In genomic region chr4:145538636-145539035, GRCh38 we compare ENCODE assay signal across 22 cellular contexts. TPM values are rescaled to one million over a fixed set of nuclear protein-coding genes. Genes with fewer than 3 reads are reported as not detected.
"Had no signal": no experiment of that assay in that cellular context is flagged by ENCODE, and none has a peak within 500 bp of the region (broad histone marks: within the 10 kb centered on the region; RNA-seq: fewer than 3 reads in every experiment).

No MANE protein-coding gene starts in this region.

- H3K27me3 Mint-ChIP-seq: type B pancreatic cell had no signal

- H3K27me3 ChIP-seq: body of pancreas, suprapubic skin had no signal

- H3K4me1 Mint-ChIP-seq: activated B cell treated with CpG ODN at 0.5 μM for 24 hours; activated naive CD8-positive, alpha-beta T cell treated with anti-CD3 and anti-CD28 coated beads for 36 hours had no signal

- H3K27ac ChIP-seq: body of pancreas, lower lobe of right lung, prostate gland, suprapubic skin had no signal

- H3K4me3 Mint-ChIP-seq: activated B cell treated with CpG ODN at 0.5 μM for 24 hours; activated CD4-positive, alpha-beta T cell treated with anti-CD3 and anti-CD28 coated beads, Interleukin-2, amount 10 ng/mL, durations not matched to agents 24 days and 14 days; activated CD8-positive, alpha-beta T cell treated with anti-CD3 and anti-CD28 coated beads, Interleukin-2, amount 10 ng/mL, durations not matched to agents 7 days and 5 days; activated naive CD8-positive, alpha-beta T cell treated with anti-CD3 and anti-CD28 coated beads for 36 hours; activated T-cell treated with anti-CD3 and anti-CD28 coated beads, Interleukin-2, amount 50 U/mL, for 72 hours; nephron progenitor cell; type B pancreatic cell had no signal

- H3K27ac Mint-ChIP-seq: activated B cell treated with CpG ODN at 0.5 μM for 24 hours; activated CD4-positive, alpha-beta T cell treated with anti-CD3 and anti-CD28 coated beads, Interleukin-2, amount 10 ng/mL, durations not matched to agents 24 days and 14 days; activated CD8-positive, alpha-beta T cell treated with anti-CD3 and anti-CD28 coated beads, Interleukin-2, amount 10 ng/mL, durations not matched to agents 7 days and 5 days; activated naive CD8-positive, alpha-beta T cell treated with anti-CD3 and anti-CD28 coated beads for 36 hours; activated T-cell treated with anti-CD3 and anti-CD28 coated beads, Interleukin-2, amount 50 U/mL, for 72 hours; nephron progenitor cell; type B pancreatic cell had no signal

- DNase-seq: activated B cell treated with CpG ODN at 0.5 μM for 24 hours; activated CD4-positive, alpha-beta T cell treated with anti-CD3 and anti-CD28 coated beads, Interleukin-2, amount 10 ng/mL, durations not matched to agents 24 days and 14 days; activated CD8-positive, alpha-beta memory T cell treated with anti-CD3 and anti-CD28 coated beads, Interleukin-2, amount 50 U/mL, for 4 hours; activated CD8-positive, alpha-beta T cell treated with anti-CD3 and anti-CD28 coated beads, Interleukin-2, amount 10 ng/mL, durations not matched to agents 7 days and 5 days; activated gamma-delta T cell treated with Interleukin-2 at 50 U/mL for 16 hours; activated naive CD8-positive, alpha-beta T cell treated with anti-CD3 and anti-CD28 coated beads for 36 hours; activated T-cell treated with anti-CD3 and anti-CD28 coated beads, Interleukin-2, amount 50 U/mL, for 72 hours; amygdala; body of pancreas; central memory CD4-positive, alpha-beta T cell; cortex of kidney; effector CD8-positive, alpha-beta T cell; foreskin fibroblast; kidney glomerular epithelial cell; lower lobe of right lung; nephron progenitor cell; stimulated activated naive CD8-positive, alpha-beta T cell treated with anti-CD3 and anti-CD28 coated beads, Interleukin-15, Interleukin-2, amounts not matched to agents 100 U/mL and 50 U/mL, for 24 hours; T-helper 2 cell had no signal

- H3K9me3 Mint-ChIP-seq: activated B cell treated with CpG ODN at 0.5 μM for 24 hours; activated CD4-positive, alpha-beta T cell treated with anti-CD3 and anti-CD28 coated beads, Interleukin-2, amount 10 ng/mL, durations not matched to agents 24 days and 14 days; activated naive CD8-positive, alpha-beta T cell treated with anti-CD3 and anti-CD28 coated beads for 36 hours; activated T-cell treated with anti-CD3 and anti-CD28 coated beads, Interleukin-2, amount 50 U/mL, for 72 hours; nephron progenitor cell; type B pancreatic cell had no signal

- H3K36me3 Mint-ChIP-seq: activated naive CD8-positive, alpha-beta T cell treated with anti-CD3 and anti-CD28 coated beads for 36 hours had no signal

- H3K36me3 ChIP-seq: prostate gland, suprapubic skin had no signal

- H3K4me1 ChIP-seq: prostate gland had no signal

- H3K4me3 ChIP-seq: body of pancreas, lower lobe of right lung, prostate gland, suprapubic skin had no signal

- H3K9me3 ChIP-seq: body of pancreas, lower lobe of right lung, prostate gland, suprapubic skin had no signal

- ATAC-seq: activated CD8-positive, alpha-beta T cell treated with anti-CD3 and anti-CD28 coated beads, Interleukin-2, amount 10 ng/mL, durations not matched to agents 7 days and 5 days; activated T-cell treated with anti-CD3 and anti-CD28 coated beads, Interleukin-2, amount 50 U/mL, for 72 hours; body of pancreas; lower lobe of right lung; sciatic nerve; stimulated activated naive CD8-positive, alpha-beta T cell treated with anti-CD3 and anti-CD28 coated beads, Interleukin-15, Interleukin-2, amounts not matched to agents 100 U/mL and 50 U/mL, for 24 hours had no signal

RNA-seq across cellular contexts. Expression of gene SMAD1, which starts 57.0 kb away (rescaled TPM):
- total RNA-seq: activated B cell treated with CpG ODN at 0.5 μM for 24 hours had no signal
